ENCODE assay signal across 7 cellular contexts in genomic region chr7:65875715-65876114, GRCh38. TPM values are rescaled to one million over a fixed set of nuclear protein-coding genes. Genes with fewer than 3 reads are reported as not detected.
DNase-seq lines count a peak whose midpoint lies in the region; ATAC-seq and TF ChIP-seq lines count a peak whose summit lies in the region.
"Not testable (repeated sequence)": the region's sequence is repeated elsewhere in the genome, so short reads cannot be mapped to it uniquely, and the experiment has no call there.

No MANE protein-coding gene starts in this region.

- BruUV-seq in HCT116 (replicated peaks; lab: Mats Ljungman, UMichigan) (TSS peak; percentile 39), MCF 10A (replicated peaks; lab: Mats Ljungman, UMichigan) (TSS peak; percentile 22)

- DNase-seq in HCT116 (ENCODE audit: low read depth, low spot score); neural crest cell (ENCODE audit: low read depth, low spot score): not testable (repeated sequence)
- peak; percentile 42 for DNase-seq in NB4 (ENCODE audit: low read depth)
- DNase-seq in MCF 10A (ENCODE audit: unreplicated experiment), result peak; percentile 54
- DNase-seq in fibroblast of peridontal ligament (ENCODE audit: extremely low read depth), result peak; percentile 8

- H2AFZ ChIP-seq in HCT116 (ENCODE audit: low read depth, low read length, poor library complexity, severe bottlenecking), result not testable (repeated sequence)

- H3K9me2 ChIP-seq in HCT116 (ENCODE audit: insufficient read depth), result not testable (repeated sequence)

- H3K4me3 ChIP-seq in BLaER1 treated with 17β-estradiol and CSF1 and Interleukin-3, amounts not matched to agents 10 nM and 100 nM; HCT116 (replicated peaks in 1 of 2; ENCODE audit: low read depth in 1 of 2, low read length in 2 of 2): not testable (repeated sequence)
- peak overlapping the region; percentile 6 for H3K4me3 ChIP-seq in NB4 (ENCODE audit: low read depth, low read length)

- not testable (repeated sequence) for H3K27me3 ChIP-seq in BLaER1 treated with 17β-estradiol and CSF1 and Interleukin-3, amounts not matched to agents 10 nM and 100 nM; HCT116 (ENCODE audit: insufficient read depth, low read length)

- CTCF ChIA-PET in HCT116 (lab: Charles Lee); MCF 10A (lab: Yijun Ruan, JAX): not testable (repeated sequence)

- not testable (repeated sequence) for H3K9me3 Mint-ChIP-seq in activated naive CD4-positive, alpha-beta T cell treated with anti-CD3 and anti-CD28 coated beads, Interleukin-2, amount 50 U/mL, for 24 hours; MCF 10A (ENCODE audit: unreplicated experiment); neural crest cell

- not testable (repeated sequence) for H3K9me3 ChIP-seq in BLaER1 treated with 17β-estradiol and CSF1 and Interleukin-3, amounts not matched to agents 10 nM and 100 nM (replicated peaks in 1 of 11); HCT116 (ENCODE audit: control insufficient read depth in 1 of 2, insufficient read depth in 1 of 2, low read depth in 1 of 2, low read length in 2 of 2)

- not testable (repeated sequence) for ATAC-seq in HCT116

- POLR2A ChIA-PET in HCT116 (lab: Charles Lee); MCF 10A (lab: Yijun Ruan, JAX): not testable (repeated sequence)

- peaks cover 17% of the 10 kb centered on the region for H3K4me1 Mint-ChIP-seq in activated naive CD4-positive, alpha-beta T cell treated with anti-CD3 and anti-CD28 coated beads, Interleukin-2, amount 50 U/mL, for 24 hours
- H3K4me1 Mint-ChIP-seq in MCF 10A (ENCODE audit: insufficient read depth, unreplicated experiment), result peaks cover 10% of the 10 kb centered on the region
- H3K4me1 Mint-ChIP-seq in neural crest cell, result not testable (repeated sequence)

- H3K36me3 ChIP-seq in BLaER1 treated with 17β-estradiol and CSF1 and Interleukin-3, amounts not matched to agents 10 nM and 100 nM, result peaks cover 0 to 21% (median 11%) of the 10 kb centered on the region in 11 experiments; a peak in 10 of 22 replicates
- H3K36me3 ChIP-seq in HCT116 (ENCODE audit: control insufficient read depth in 1 of 2, insufficient read depth in 2 of 2, low read length in 2 of 2), result not testable (repeated sequence)

- not testable (repeated sequence) for H3K27ac ChIP-seq in BLaER1 treated with 17β-estradiol and CSF1 and Interleukin-3, amounts not matched to agents 10 nM and 100 nM; HCT116 (ENCODE audit: low read depth, low read length)

- H3K27me3 Mint-ChIP-seq in activated naive CD4-positive, alpha-beta T cell treated with anti-CD3 and anti-CD28 coated beads, Interleukin-2, amount 50 U/mL, for 24 hours; MCF 10A (ENCODE audit: insufficient read depth, unreplicated experiment); neural crest cell (ENCODE audit: low read depth): not testable (repeated sequence)

- H3K36me3 Mint-ChIP-seq in activated naive CD4-positive, alpha-beta T cell treated with anti-CD3 and anti-CD28 coated beads, Interleukin-2, amount 50 U/mL, for 24 hours; MCF 10A (ENCODE audit: insufficient read depth, unreplicated experiment); neural crest cell (ENCODE audit: low read depth): not testable (repeated sequence)

- peaks cover 64% of the 10 kb centered on the region for H3K79me2 ChIP-seq in HCT116 (ENCODE audit: insufficient read depth, low read length)

- peak overlapping the region; percentile 11 for H3K4me3 Mint-ChIP-seq in activated naive CD4-positive, alpha-beta T cell treated with anti-CD3 and anti-CD28 coated beads, Interleukin-2, amount 50 U/mL, for 24 hours
- H3K4me3 Mint-ChIP-seq in MCF 10A (ENCODE audit: unreplicated experiment) (peak overlapping the region; percentile 35), neural crest cell (peak overlapping the region; percentile 54)

- H3K9ac ChIP-seq in BLaER1 treated with 17β-estradiol and CSF1 and Interleukin-3, amounts not matched to agents 10 nM and 100 nM; HCT116 (ENCODE audit: low read length): not testable (repeated sequence)

- RAD21 ChIA-PET in HCT116 (lab: Charles Lee; ENCODE audit: low non-redundant PET in 1 of 2, low total read pairs in 2 of 2, uncharacterized antibody in 2 of 2, unreplicated experiment in 2 of 2), result not testable (repeated sequence)

- intact Hi-C loops in HCT116 (cut with micrococcal nuclease), result not testable (repeated sequence)
- intact Hi-C loops in MCF 10A (cut with micrococcal nuclease), result loop anchor here (10.0 kb wide), 1 partner anchor 121 kb away; no protein-coding TSS in a partner anchor

- TF ChIP-seq RAD21 in HCT116 (IDR thresholded peaks at IDR 0.05; ENCODE audit: low read depth), result not testable (repeated sequence)

- H4K20me1 ChIP-seq in BLaER1 treated with 17β-estradiol and CSF1 and Interleukin-3, amounts not matched to agents 10 nM and 100 nM, result peaks cover 0 to 61% (median 30%) of the 10 kb centered on the region in 11 experiments; a peak in 12 of 22 replicates
- not testable (repeated sequence) for H4K20me1 ChIP-seq in HCT116 (ENCODE audit: insufficient read depth)

- not testable (repeated sequence) for TF ChIP-seq CTCF in HCT116 (IDR thresholded peaks at IDR 0.05 in 2 of 3, conservative IDR thresholded peaks at IDR 0.05 in 1 of 3; ENCODE audit: borderline replicate concordance in 1 of 3, insufficient read depth in 1 of 3, low read depth in 2 of 3, low read length in 2 of 3); NB4 (IDR thresholded peaks at IDR 0.05; ENCODE audit: low read depth, low read length); MCF 10A (IDR thresholded peaks at IDR 0.05; ENCODE audit: unreplicated experiment); neural crest cell (conservative IDR thresholded peaks at IDR 0.05)

- peaks cover 33 to 62% (median 42%) of the 10 kb centered on the region in 10 experiments for H3K4me1 ChIP-seq in BLaER1 treated with 17β-estradiol and CSF1 and Interleukin-3, amounts not matched to agents 10 nM and 100 nM
- H3K4me1 ChIP-seq in HCT116 (ENCODE audit: control insufficient read depth in 1 of 2, insufficient read depth in 2 of 2, low read length in 2 of 2), result not testable (repeated sequence)

- H3K4me2 ChIP-seq in BLaER1 treated with 17β-estradiol and CSF1 and Interleukin-3, amounts not matched to agents 10 nM and 100 nM, result peak overlapping the region in 9 of 11 experiments; percentile 10 to 48 (median 41); a peak in 10 of 22 replicates
- H3K4me2 ChIP-seq in HCT116 (ENCODE audit: low read length), result not testable (repeated sequence)

- not testable (repeated sequence) for TF ChIP-seq POLR2A in HCT116 (IDR thresholded peaks at IDR 0.05; ENCODE audit: borderline replicate concordance, extremely low read depth, insufficient read depth, insufficient read length); NB4 (IDR thresholded peaks at IDR 0.05; ENCODE audit: extremely low read depth, insufficient read length)

- H3K27ac Mint-ChIP-seq in activated naive CD4-positive, alpha-beta T cell treated with anti-CD3 and anti-CD28 coated beads, Interleukin-2, amount 50 U/mL, for 24 hours; MCF 10A (ENCODE audit: low read depth, unreplicated experiment): not testable (repeated sequence)
- peak overlapping the region; percentile 19 for H3K27ac Mint-ChIP-seq in neural crest cell (ENCODE audit: unreplicated experiment)

RNA-seq across cellular contexts. Expression of gene VKORC1L1, which starts 2.8 kb away (rescaled TPM):
- 30.9 TPM for total RNA-seq in HCT116 (2021; ENCODE audit: unreplicated experiment)
- polyA plus RNA-seq in HCT116 (2012), result 7.9 and 8.7 TPM in 2 replicates
- 28.7 and 32.1 TPM in 2 replicates for total RNA-seq in MCF 10A (2022)
- 33.6 and 33.9 TPM in 2 replicates for total RNA-seq in neural crest cell
